ENCODE assay signal across 24 cellular contexts in the genomic region with DNA sequence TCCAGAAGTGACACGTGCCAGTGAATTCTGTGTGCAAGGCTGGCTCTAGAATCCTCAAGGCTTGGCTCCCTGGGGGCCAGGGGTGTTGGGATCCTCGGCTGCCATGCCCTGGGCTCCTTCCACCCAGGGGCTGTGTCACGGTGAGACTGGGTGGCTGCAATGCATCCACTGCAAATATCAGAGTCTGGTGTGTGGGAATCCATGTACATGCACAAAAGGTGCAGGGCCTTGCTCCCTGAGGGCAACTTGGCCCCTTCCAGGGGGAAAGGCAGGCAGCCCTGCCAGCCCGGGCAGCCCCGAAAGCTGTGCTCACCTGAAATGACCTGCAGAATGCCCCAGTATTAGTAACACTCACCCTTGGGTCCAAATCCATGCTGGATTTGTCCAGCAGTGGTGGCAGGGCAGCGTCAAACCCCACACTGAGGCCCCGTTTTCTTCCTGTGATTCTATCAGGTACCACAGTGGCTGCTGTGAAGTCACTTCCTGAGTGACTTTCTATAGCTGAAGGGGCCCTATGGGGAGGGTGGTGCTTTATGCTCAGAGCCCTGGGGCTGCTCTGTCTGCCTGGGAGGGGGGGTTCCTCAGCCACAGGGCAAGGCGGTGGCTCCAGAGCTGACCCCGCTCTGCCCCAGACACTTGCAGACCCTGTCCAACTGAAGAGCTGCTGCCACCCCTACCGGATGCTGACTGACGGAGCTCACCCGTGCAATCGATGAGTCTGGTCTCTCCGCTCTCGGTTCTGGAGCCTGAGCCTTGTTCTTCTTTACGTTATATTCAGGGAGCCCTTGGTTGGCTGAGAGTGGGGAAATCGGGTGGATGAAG.
"Had no signal": no experiment of that assay in that cellular context is flagged by ENCODE, and none has a peak within 500 bp of the region (broad histone marks: within the 10 kb centered on the region; RNA-seq: fewer than 3 reads in every experiment).

No MANE protein-coding gene starts in this region.

- H3K4me1 ChIP-seq: adrenal gland, ascending aorta, body of pancreas had no signal

- H3K4me3 Mint-ChIP-seq: activated B cell treated with CpG ODN at 0.5 μM for 24 hours; activated CD4-positive, alpha-beta T cell treated with anti-CD3 and anti-CD28 coated beads, Interleukin-2, amount 10 ng/mL, durations not matched to agents 24 days and 14 days; activated naive CD8-positive, alpha-beta T cell treated with anti-CD3 and anti-CD28 coated beads, Interleukin-2, amount 10 ng/mL, durations not matched to agents 7 days and 5 days; central memory CD8-positive, alpha-beta T cell; T-cell had no signal

- H3K9me3 Mint-ChIP-seq: activated B cell treated with CpG ODN at 0.5 μM for 24 hours; activated CD4-positive, alpha-beta T cell treated with anti-CD3 and anti-CD28 coated beads, Interleukin-2, amount 10 ng/mL, durations not matched to agents 24 days and 14 days; activated naive CD8-positive, alpha-beta T cell treated with anti-CD3 and anti-CD28 coated beads, Interleukin-2, amount 10 ng/mL, durations not matched to agents 7 days and 5 days; T-cell had no signal

- H3K27ac ChIP-seq: adrenal gland, ascending aorta, body of pancreas, SK-N-MC had no signal

- H3K27ac Mint-ChIP-seq: activated B cell treated with CpG ODN at 0.5 μM for 24 hours; activated CD4-positive, alpha-beta T cell treated with anti-CD3 and anti-CD28 coated beads, Interleukin-2, amount 10 ng/mL, durations not matched to agents 24 days and 14 days; activated naive CD8-positive, alpha-beta T cell treated with anti-CD3 and anti-CD28 coated beads, Interleukin-2, amount 10 ng/mL, durations not matched to agents 7 days and 5 days; T-cell had no signal

- H3K9me3 ChIP-seq: adrenal gland, ascending aorta, body of pancreas had no signal

- DNase-seq: activated B cell treated with CpG ODN at 0.5 μM for 24 hours; activated CD4-positive, alpha-beta T cell treated with anti-CD3 and anti-CD28 coated beads for 1 hour; activated CD4-positive, alpha-beta T cell treated with anti-CD3 and anti-CD28 coated beads, Interleukin-2, amount 10 ng/mL, durations not matched to agents 24 days and 14 days; activated CD4-positive, alpha-beta T cell treated with anti-CD3 and anti-CD28 coated beads, Interleukin-2, amount 50 U/mL, for 48 hours; activated CD8-positive, alpha-beta memory T cell treated with anti-CD3 and anti-CD28 coated beads, Interleukin-2, amount 50 U/mL, for 48 hours; activated naive CD4-positive, alpha-beta T cell treated with anti-CD3 and anti-CD28 coated beads, Interleukin-2, amount 50 U/mL, for 16 hours; activated naive CD8-positive, alpha-beta T cell treated with anti-CD3 and anti-CD28 coated beads, Interleukin-2, amount 10 ng/mL, durations not matched to agents 7 days and 5 days; activated T-cell treated with anti-CD3 and anti-CD28 coated beads, Interleukin-2, amount 50 U/mL, for 1 hour; body of pancreas; Kasumi-1; KBM-7; NCI-H1105 treated with DMSO at 0.1 percent for 48 hours; NCI-H1436 treated with DMSO at 0.1 percent for 48 hours; NCI-H187; NCI-H2081; NCI-H446; NCI-H524; T-cell; T-helper 2 cell; T1000 had no signal

- H3K4me1 Mint-ChIP-seq: activated B cell treated with CpG ODN at 0.5 μM for 24 hours; activated CD4-positive, alpha-beta T cell treated with anti-CD3 and anti-CD28 coated beads, Interleukin-2, amount 10 ng/mL, durations not matched to agents 24 days and 14 days; activated naive CD8-positive, alpha-beta T cell treated with anti-CD3 and anti-CD28 coated beads, Interleukin-2, amount 10 ng/mL, durations not matched to agents 7 days and 5 days; central memory CD8-positive, alpha-beta T cell; T-cell had no signal

- H3K36me3 Mint-ChIP-seq: activated naive CD8-positive, alpha-beta T cell treated with anti-CD3 and anti-CD28 coated beads, Interleukin-2, amount 10 ng/mL, durations not matched to agents 7 days and 5 days; T-cell had no signal

- H3K36me3 ChIP-seq: adrenal gland, ascending aorta had no signal

- ATAC-seq: body of pancreas, T-cell had no signal

- H3K27me3 Mint-ChIP-seq: activated B cell treated with CpG ODN at 0.5 μM for 24 hours; activated CD4-positive, alpha-beta T cell treated with anti-CD3 and anti-CD28 coated beads, Interleukin-2, amount 10 ng/mL, durations not matched to agents 24 days and 14 days had no signal

- H3K27me3 ChIP-seq: ascending aorta, body of pancreas had no signal

- H3K4me3 ChIP-seq: adrenal gland, ascending aorta, body of pancreas, SK-N-MC had no signal
